In the genomic region with DNA sequence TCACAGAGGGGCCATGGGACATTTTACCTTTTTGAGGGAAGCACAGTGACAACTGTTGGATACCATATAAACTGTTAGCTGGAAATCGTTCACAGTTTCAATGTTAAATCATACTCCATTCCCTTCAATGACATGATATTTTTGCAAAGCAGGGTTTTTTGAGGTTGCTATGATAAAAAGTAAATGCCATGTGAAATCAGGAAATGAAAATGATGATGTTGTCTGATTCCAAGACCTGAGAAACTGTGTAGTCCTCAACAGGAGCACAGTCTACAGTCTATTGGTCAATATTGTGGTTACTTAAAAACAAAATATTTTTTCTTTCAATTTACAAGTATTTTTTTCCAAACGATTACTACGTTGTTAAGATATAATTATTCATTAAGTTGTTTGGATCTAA, we compare ENCODE assay signal across 1 cellular context.
TF ChIP-seq lines count a peak whose summit lies in the region.

No MANE protein-coding gene starts in this region.

TF ChIP-seq in GM12878, 131 proteins besides CTCF, POLR2A, EP300 and RAD21 (continued from another document):
- TF ChIP-seq SUZ12 (IDR thresholded peaks at IDR 0.05; ENCODE audit: unreplicated experiment) (no peak), MXI1 (IDR thresholded peaks at IDR 0.05; ENCODE audit: low read depth, low read length) (no peak), PBX3 (IDR thresholded peaks at IDR 0.05; ENCODE audit: insufficient replicate concordance, low read depth, low read length) (no peak), YY1 (IDR thresholded peaks at IDR 0.05; ENCODE audit: low read depth, low read length) (no peak), TBL1XR1 (IDR thresholded peaks at IDR 0.05; ENCODE audit: low read depth, low read length) (no peak), IKZF2 (IDR thresholded peaks at IDR 0.05) (peak; percentile 31 to 51; a peak in 2 of 4 replicates), CEBPB (IDR thresholded peaks at IDR 0.05; ENCODE audit: borderline replicate concordance in 1 of 2, low read depth in 2 of 2, low read length in 2 of 2) (peak in 1 of 2 experiments; percentile 48; a peak in 1 of 4 replicates), POLR2AphosphoS2 (IDR thresholded peaks at IDR 0.05; ENCODE audit: low read depth, low read length) (no peak), NFXL1 (IDR thresholded peaks at IDR 0.05; ENCODE audit: borderline replicate concordance) (no peak), JUNB (IDR thresholded peaks at IDR 0.05) (peak; percentile 38; the same call in 1 of the 2 replicates), STAT1 (conservative IDR thresholded peaks at IDR 0.05) (no peak), WRNIP1 (IDR thresholded peaks at IDR 0.05; ENCODE audit: borderline replicate concordance, low read depth, low read length) (no peak), NR2F1 (conservative IDR thresholded peaks at IDR 0.05) (no peak), E4F1 (IDR thresholded peaks at IDR 0.05; ENCODE audit: borderline replicate concordance, partially characterized antibody) (no peak), ZZZ3 (IDR thresholded peaks at IDR 0.05; ENCODE audit: control insufficient read depth, insufficient read length, low read depth) (no peak), HDGF (IDR thresholded peaks at IDR 0.05) (no peak), ZNF592 (IDR thresholded peaks at IDR 0.05) (no peak), PAX8 (IDR thresholded peaks at IDR 0.05) (no peak), MTA3 (IDR thresholded peaks at IDR 0.05; ENCODE audit: borderline replicate concordance, low read length) (no peak), FOS (IDR thresholded peaks at IDR 0.05; ENCODE audit: borderline replicate concordance, extremely low read depth, insufficient read length) (no peak), BCL3 (IDR thresholded peaks at IDR 0.05; ENCODE audit: borderline replicate concordance, insufficient read depth, low read depth, low read length, poor library complexity, severe bottlenecking) (no peak), ATF2 (IDR thresholded peaks at IDR 0.05; ENCODE audit: low read length) (0 out of 2 replicates have a peak, but pooled peaks have one; percentile 41), SUPT20H (IDR thresholded peaks at IDR 0.05; ENCODE audit: borderline replicate concordance, control insufficient read depth, low read depth, low read length) (no peak), PAX5 (IDR thresholded peaks at IDR 0.05; ENCODE audit: borderline replicate concordance, low read depth, low read length) (no peak), MYC (IDR thresholded peaks at IDR 0.05; ENCODE audit: insufficient read depth, insufficient read length, insufficient replicate concordance, low read length, severe bottlenecking) (no peak), CREB1 (IDR thresholded peaks at IDR 0.05; ENCODE audit: low read depth) (peak; percentile 35; the same call in 1 of the 2 replicates), CREM (IDR thresholded peaks at IDR 0.05; ENCODE audit: low read depth) (0 out of 2 replicates have a peak, but pooled peaks have one; percentile 20), TARDBP (IDR thresholded peaks at IDR 0.05; ENCODE audit: borderline replicate concordance) (no peak), KAT2A (conservative IDR thresholded peaks at IDR 0.05; ENCODE audit: control insufficient read depth, low read depth, low read length) (no peak), STAT3 (IDR thresholded peaks at IDR 0.05; ENCODE audit: low read depth, low read length) (no peak), ETV6 (conservative IDR thresholded peaks at IDR 0.05 in 1 of 2, IDR thresholded peaks at IDR 0.05 in 1 of 2; ENCODE audit: borderline replicate concordance in 1 of 2, low read depth in 1 of 2) (peak in 1 of 2 experiments; percentile 66; a peak in 1 of 4 replicates), YBX1 (IDR thresholded peaks at IDR 0.05) (no peak), SMAD5 (IDR thresholded peaks at IDR 0.05; ENCODE audit: low read depth) (no peak), CHD1 (IDR thresholded peaks at IDR 0.05; ENCODE audit: low read depth, low read length) (no peak), FOXK2 (IDR thresholded peaks at IDR 0.05) (no peak), SMARCA5 (IDR thresholded peaks at IDR 0.05) (no peak)
- TF ChIP-seq, protein P1, sequence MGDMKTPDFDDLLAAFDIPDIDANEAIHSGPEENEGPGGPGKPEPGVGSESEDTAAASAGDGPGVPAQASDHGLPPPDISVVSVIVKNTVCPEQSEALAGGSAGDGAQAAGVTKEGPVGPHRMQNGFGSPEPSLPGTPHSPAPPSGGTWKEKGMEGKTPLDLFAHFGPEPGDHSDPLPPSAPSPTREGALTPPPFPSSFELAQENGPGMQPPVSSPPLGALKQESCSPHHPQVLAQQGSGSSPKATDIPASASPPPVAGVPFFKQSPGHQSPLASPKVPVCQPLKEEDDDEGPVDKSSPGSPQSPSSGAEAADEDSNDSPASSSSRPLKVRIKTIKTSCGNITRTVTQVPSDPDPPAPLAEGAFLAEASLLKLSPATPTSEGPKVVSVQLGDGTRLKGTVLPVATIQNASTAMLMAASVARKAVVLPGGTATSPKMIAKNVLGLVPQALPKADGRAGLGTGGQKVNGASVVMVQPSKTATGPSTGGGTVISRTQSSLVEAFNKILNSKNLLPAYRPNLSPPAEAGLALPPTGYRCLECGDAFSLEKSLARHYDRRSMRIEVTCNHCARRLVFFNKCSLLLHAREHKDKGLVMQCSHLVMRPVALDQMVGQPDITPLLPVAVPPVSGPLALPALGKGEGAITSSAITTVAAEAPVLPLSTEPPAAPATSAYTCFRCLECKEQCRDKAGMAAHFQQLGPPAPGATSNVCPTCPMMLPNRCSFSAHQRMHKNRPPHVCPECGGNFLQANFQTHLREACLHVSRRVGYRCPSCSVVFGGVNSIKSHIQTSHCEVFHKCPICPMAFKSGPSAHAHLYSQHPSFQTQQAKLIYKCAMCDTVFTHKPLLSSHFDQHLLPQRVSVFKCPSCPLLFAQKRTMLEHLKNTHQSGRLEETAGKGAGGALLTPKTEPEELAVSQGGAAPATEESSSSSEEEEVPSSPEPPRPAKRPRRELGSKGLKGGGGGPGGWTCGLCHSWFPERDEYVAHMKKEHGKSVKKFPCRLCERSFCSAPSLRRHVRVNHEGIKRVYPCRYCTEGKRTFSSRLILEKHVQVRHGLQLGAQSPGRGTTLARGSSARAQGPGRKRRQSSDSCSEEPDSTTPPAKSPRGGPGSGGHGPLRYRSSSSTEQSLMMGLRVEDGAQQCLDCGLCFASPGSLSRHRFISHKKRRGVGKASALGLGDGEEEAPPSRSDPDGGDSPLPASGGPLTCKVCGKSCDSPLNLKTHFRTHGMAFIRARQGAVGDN (IDR thresholded peaks at IDR 0.05), result no peak
- TF ChIP-seq, protein P2, sequence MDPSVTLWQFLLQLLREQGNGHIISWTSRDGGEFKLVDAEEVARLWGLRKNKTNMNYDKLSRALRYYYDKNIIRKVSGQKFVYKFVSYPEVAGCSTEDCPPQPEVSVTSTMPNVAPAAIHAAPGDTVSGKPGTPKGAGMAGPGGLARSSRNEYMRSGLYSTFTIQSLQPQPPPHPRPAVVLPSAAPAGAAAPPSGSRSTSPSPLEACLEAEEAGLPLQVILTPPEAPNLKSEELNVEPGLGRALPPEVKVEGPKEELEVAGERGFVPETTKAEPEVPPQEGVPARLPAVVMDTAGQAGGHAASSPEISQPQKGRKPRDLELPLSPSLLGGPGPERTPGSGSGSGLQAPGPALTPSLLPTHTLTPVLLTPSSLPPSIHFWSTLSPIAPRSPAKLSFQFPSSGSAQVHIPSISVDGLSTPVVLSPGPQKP (IDR thresholded peaks at IDR 0.05; ENCODE audit: low read depth, low read length), result no peak
- TF ChIP-seq, protein P3, sequence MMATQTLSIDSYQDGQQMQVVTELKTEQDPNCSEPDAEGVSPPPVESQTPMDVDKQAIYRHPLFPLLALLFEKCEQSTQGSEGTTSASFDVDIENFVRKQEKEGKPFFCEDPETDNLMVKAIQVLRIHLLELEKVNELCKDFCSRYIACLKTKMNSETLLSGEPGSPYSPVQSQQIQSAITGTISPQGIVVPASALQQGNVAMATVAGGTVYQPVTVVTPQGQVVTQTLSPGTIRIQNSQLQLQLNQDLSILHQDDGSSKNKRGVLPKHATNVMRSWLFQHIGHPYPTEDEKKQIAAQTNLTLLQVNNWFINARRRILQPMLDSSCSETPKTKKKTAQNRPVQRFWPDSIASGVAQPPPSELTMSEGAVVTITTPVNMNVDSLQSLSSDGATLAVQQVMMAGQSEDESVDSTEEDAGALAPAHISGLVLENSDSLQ (IDR thresholded peaks at IDR 0.05), result no peak
